ENCODE assay signal across 8 cellular contexts in the genomic region with DNA sequence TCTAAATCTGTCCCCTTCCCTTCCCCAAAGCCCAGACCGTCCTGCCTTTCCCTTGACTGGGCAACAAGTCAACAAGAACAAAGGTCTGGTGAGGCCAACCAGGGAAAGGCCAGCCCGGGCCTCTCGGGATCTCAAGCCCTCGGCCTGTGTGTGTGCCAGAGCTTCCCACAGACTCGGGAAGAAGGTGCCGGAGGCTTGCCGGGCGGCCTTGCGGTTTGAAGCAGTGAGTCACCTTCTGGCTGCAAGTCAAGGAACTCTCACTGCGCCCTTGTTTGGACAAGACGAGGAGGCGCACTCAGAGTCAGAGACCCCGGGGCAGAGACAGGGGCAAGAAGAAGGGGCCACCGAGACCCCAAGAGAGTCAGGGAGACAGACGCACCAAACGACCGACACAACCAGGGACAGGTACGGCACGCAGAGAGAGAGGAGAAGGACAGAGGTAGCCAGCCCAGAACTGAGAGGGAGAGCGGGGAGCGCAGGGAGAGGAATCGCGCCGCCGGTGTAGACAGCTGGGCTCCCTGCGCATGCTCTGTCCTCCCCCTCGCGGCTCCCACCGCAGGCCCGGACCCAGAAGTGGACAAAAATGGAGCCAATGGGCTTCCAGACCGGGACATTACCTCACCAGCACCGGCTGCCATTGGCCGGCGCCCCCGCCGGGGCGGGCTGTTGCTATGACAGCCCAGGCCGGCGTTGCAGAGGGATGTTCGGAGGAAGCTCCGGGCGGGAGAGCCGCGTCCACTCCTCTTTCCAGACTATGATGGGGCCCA.
DNase-seq lines count a peak whose midpoint lies in the region; ATAC-seq and TF ChIP-seq lines count a peak whose summit lies in the region.

No MANE protein-coding gene starts in this region.

- H3K9ac ChIP-seq in neural cell (ENCODE audit: low read length) = peak overlapping the region; percentile 89

- DNase-seq in Daoy (ENCODE audit: low read depth) (peak; percentile 99), MV-4-11 (lab: John Stamatoyannopoulos, UW) (peak; percentile 92), SJSA1 (ENCODE audit: low read depth in 1 of 2, low spot score in 2 of 2) (peak; percentile 99 to 100), foreskin keratinocyte (peak; percentile 94 to 98), stromal cell of bone marrow (ENCODE audit: low read depth) (peak; percentile 97)
- DNase-seq in activated naive CD4-positive, alpha-beta T cell treated with Interleukin-2 at 50 U/mL for 16 hours = peak; percentile 67

- ATAC-seq in foreskin keratinocyte = peak; percentile 89

- CTCF ChIA-PET in HEK293 (lab: Yijun Ruan, JAX) = interaction anchor here (0.6 to 3.8 kb wide), 6 partner anchors 10 to 105 kb away, joined by 3 to 27 read pairs (median 4); no protein-coding TSS in a partner anchor

- peak overlapping the region; percentile 10 for H2AFZ ChIP-seq in neural cell (ENCODE audit: low read depth, low read length)

- peaks cover 6% of the 10 kb centered on the region for H3K4me1 ChIP-seq in HEK293 (ENCODE audit: control insufficient read depth, insufficient read depth, low read length)
- H3K4me1 ChIP-seq in SJSA1 (replicated peaks) = peaks cover 18% of the 10 kb centered on the region
- peaks cover 5% of the 10 kb centered on the region for H3K4me1 ChIP-seq in foreskin keratinocyte

- TF ChIP-seq CTCF in HEK293 (tag by site-specific recombination; IDR thresholded peaks at IDR 0.05) (peak; percentile 79), foreskin keratinocyte (conservative IDR thresholded peaks at IDR 0.05) (no peak), neural cell (IDR thresholded peaks at IDR 0.05; ENCODE audit: poor library complexity, severe bottlenecking) (peak; percentile 24)

- H3K79me2 ChIP-seq in neural cell (replicated peaks; ENCODE audit: insufficient read depth, low read length) = no peaks in the 10 kb centered on the region

- TF ChIP-seq RAD21 in neural cell (conservative IDR thresholded peaks at IDR 0.05) = peak; percentile 51

- H3K9me2 ChIP-seq in neural cell (ENCODE audit: insufficient read depth, low read length) = no peaks in the 10 kb centered on the region

- H4K20me1 ChIP-seq in neural cell (ENCODE audit: insufficient read depth) = no peaks in the 10 kb centered on the region

- peak overlapping the region; percentile 48 for H3K4me3 ChIP-seq in HEK293 (ENCODE audit: low read depth, low read length)
- peak overlapping the region; percentile 41 for H3K4me3 ChIP-seq in SJSA1
- peak overlapping the region; percentile 65 for H3K4me3 ChIP-seq in neural cell (ENCODE audit: low read length)

- H3F3A ChIP-seq in neural cell (ENCODE audit: insufficient read depth, low read length, poor library complexity, severe bottlenecking) = no peaks in the 10 kb centered on the region

- H3K27ac ChIP-seq in HEK293 (ENCODE audit: extremely low read depth, low read depth, low read length) (peak overlapping the region; percentile 95), SJSA1 (peak overlapping the region; percentile 73), foreskin keratinocyte (no peak overlapping the region), neural cell (ENCODE audit: low read length) (peak overlapping the region; percentile 97)

- H3K9me3 ChIP-seq in HEK293 (ENCODE audit: control insufficient read depth, insufficient read depth, low read depth, low read length) = no peaks in the 10 kb centered on the region
- H3K9me3 ChIP-seq in SJSA1 (replicated peaks) = no peaks in the 10 kb centered on the region
- no peaks in the 10 kb centered on the region for H3K9me3 ChIP-seq in neural cell (ENCODE audit: low read length)

- peak overlapping the region; percentile 87 for H3K4me2 ChIP-seq in neural cell (ENCODE audit: low read length)

- no peaks in the 10 kb centered on the region for H3K27me3 ChIP-seq in SJSA1 (replicated peaks)
- peaks cover 84% of the 10 kb centered on the region for H3K27me3 ChIP-seq in foreskin keratinocyte
- H3K27me3 ChIP-seq in neural cell (ENCODE audit: insufficient read depth, low read depth, low read length) = no peaks in the 10 kb centered on the region

- POLR2A ChIA-PET in HEK293 (lab: Yijun Ruan, JAX) = interaction anchor here (1.0 to 1.9 kb wide), 10 partner anchors 8 to 241 kb away, joined by 3 to 8 read pairs (median 4); no protein-coding TSS in a partner anchor

- TF ChIP-seq EP300 in neural cell (conservative IDR thresholded peaks at IDR 0.05; ENCODE audit: poor library complexity, severe bottlenecking) = peak; percentile 18

- H3K36me3 ChIP-seq in HEK293 (ENCODE audit: control insufficient read depth in 2 of 2, insufficient read depth in 1 of 2, low read length in 2 of 2) (no peaks in the 10 kb centered on the region), SJSA1 (no peaks in the 10 kb centered on the region), neural cell (ENCODE audit: insufficient read depth, low read length) (no peaks in the 10 kb centered on the region)

TF ChIP-seq in HEK293, 187 proteins besides CTCF, POLR2A, EP300 and RAD21 (continues in another document):
- TF ChIP-seq ZBTB26 (tag by site-specific recombination; optimal IDR thresholded peaks at IDR 0.05) = peak; percentile 62
- TF ChIP-seq SETDB1 (IDR thresholded peaks at IDR 0.05; ENCODE audit: insufficient read length, low read length) = no peak
- no peak for TF ChIP-seq ZNF513 (tag by site-specific recombination; IDR thresholded peaks at IDR 0.05)
- peak; percentile 94 for TF ChIP-seq ZNF335 (tag by site-specific recombination; conservative IDR thresholded peaks at IDR 0.05)
- no peak for TF ChIP-seq ZNF830 (tag by site-specific recombination; IDR thresholded peaks at IDR 0.05; ENCODE audit: low read depth)
- TF ChIP-seq ZNF10 (tag by site-specific recombination; IDR thresholded peaks at IDR 0.05) = peak; percentile 89
- no peak for TF ChIP-seq ZNF169 (tag by site-specific recombination; IDR thresholded peaks at IDR 0.05)
- no peak for TF ChIP-seq ZNF157 (tag by site-specific recombination; IDR thresholded peaks at IDR 0.05)
- peak; percentile 80 for TF ChIP-seq ZIC2 (tag by site-specific recombination; IDR thresholded peaks at IDR 0.05)
- TF ChIP-seq ZNF354C (tag by site-specific recombination; IDR thresholded peaks at IDR 0.05; ENCODE audit: borderline replicate concordance, low read depth) = no peak

TF ChIP-seq in neural cell, 6 proteins besides CTCF, POLR2A, EP300 and RAD21:
- TF ChIP-seq, protein P1, sequence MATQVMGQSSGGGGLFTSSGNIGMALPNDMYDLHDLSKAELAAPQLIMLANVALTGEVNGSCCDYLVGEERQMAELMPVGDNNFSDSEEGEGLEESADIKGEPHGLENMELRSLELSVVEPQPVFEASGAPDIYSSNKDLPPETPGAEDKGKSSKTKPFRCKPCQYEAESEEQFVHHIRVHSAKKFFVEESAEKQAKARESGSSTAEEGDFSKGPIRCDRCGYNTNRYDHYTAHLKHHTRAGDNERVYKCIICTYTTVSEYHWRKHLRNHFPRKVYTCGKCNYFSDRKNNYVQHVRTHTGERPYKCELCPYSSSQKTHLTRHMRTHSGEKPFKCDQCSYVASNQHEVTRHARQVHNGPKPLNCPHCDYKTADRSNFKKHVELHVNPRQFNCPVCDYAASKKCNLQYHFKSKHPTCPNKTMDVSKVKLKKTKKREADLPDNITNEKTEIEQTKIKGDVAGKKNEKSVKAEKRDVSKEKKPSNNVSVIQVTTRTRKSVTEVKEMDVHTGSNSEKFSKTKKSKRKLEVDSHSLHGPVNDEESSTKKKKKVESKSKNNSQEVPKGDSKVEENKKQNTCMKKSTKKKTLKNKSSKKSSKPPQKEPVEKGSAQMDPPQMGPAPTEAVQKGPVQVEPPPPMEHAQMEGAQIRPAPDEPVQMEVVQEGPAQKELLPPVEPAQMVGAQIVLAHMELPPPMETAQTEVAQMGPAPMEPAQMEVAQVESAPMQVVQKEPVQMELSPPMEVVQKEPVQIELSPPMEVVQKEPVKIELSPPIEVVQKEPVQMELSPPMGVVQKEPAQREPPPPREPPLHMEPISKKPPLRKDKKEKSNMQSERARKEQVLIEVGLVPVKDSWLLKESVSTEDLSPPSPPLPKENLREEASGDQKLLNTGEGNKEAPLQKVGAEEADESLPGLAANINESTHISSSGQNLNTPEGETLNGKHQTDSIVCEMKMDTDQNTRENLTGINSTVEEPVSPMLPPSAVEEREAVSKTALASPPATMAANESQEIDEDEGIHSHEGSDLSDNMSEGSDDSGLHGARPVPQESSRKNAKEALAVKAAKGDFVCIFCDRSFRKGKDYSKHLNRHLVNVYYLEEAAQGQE (IDR thresholded peaks at IDR 0.05; ENCODE audit: borderline replicate concordance) = peak; percentile 68
- TF ChIP-seq POLR2AphosphoS5 (IDR thresholded peaks at IDR 0.05) = peak; percentile 98
- TF ChIP-seq TAF1 (IDR thresholded peaks at IDR 0.05; ENCODE audit: low read depth) = peak; percentile 78
- peak; percentile 35 for TF ChIP-seq MXI1 (conservative IDR thresholded peaks at IDR 0.05; ENCODE audit: poor library complexity, severe bottlenecking)
- TF ChIP-seq SMC3 (conservative IDR thresholded peaks at IDR 0.05; ENCODE audit: poor library complexity) = no peak
